ENCODE assay signal across 1 cellular context in the genomic region with DNA sequence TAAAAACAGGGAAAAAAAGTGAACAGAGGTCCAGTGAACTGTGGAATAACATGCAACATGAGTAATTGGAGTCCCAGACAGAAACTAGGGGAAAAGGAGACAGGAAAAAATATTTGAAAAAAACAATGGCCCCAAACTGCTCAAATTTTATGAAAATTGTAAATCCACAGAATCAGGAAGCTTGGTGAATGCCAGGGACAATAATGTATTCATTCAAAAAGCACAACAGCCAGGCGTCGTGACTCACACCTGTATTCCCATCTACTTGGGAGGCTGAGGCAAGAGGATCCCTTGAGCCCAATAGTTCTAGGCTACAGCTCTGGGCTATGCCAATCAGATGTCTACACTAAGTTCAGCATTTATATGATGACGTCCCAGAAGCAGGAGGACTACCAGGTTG.
TF ChIP-seq lines count a peak whose summit lies in the region.

No MANE protein-coding gene starts in this region.

TF ChIP-seq in endothelial cell of umbilical vein, 7 proteins besides CTCF, POLR2A, EP300 and RAD21:
- TF ChIP-seq EZH2 (IDR thresholded peaks at IDR 0.05; ENCODE audit: borderline replicate concordance, low read depth, low read length, severe bottlenecking) (no peak), JUN (IDR thresholded peaks at IDR 0.05; ENCODE audit: borderline replicate concordance, insufficient read depth, insufficient read length, low read depth) (peak; percentile 37)
